15 cellular contexts compared by ENCODE assay signal in genomic region chr17:42270596-42270995, GRCh38. TPM values are rescaled to one million over a fixed set of nuclear protein-coding genes. Genes with fewer than 3 reads are reported as not detected.
A peak's percentile ranks its signal among the peaks of the same experiment; 100 is the strongest.
DNase-seq lines count a peak whose midpoint lies in the region; ATAC-seq, FAIRE-seq and TF ChIP-seq lines count a peak whose summit lies in the region.
"Had no signal": no experiment of that assay in that cellular context is flagged by ENCODE, and none has a peak within 500 bp of the region (broad histone marks: within the 10 kb centered on the region; RNA-seq: fewer than 3 reads in every experiment).

No MANE protein-coding gene starts in this region.

- H3K9ac ChIP-seq in GM12878 (ENCODE audit: control insufficient read depth, insufficient read depth, low read length) = no peak overlapping the region
- H3K9ac ChIP-seq in rectal smooth muscle tissue (ENCODE audit: low read length) = no peak overlapping the region

- TF ChIP-seq RAD21 in GM12878 (IDR thresholded peaks at IDR 0.05; ENCODE audit: insufficient read depth, low read depth, low read length) = no peak

- H3K4me3 ChIP-seq in DOHH2 (ENCODE audit: low read length) (no peak overlapping the region), GM12878 (no peak overlapping the region), rectal smooth muscle tissue (ENCODE audit: low read length) (no peak overlapping the region)
- H3K4me3 ChIP-seq: uterus had no signal

- H3F3A ChIP-seq in DOHH2 (ENCODE audit: control insufficient read depth, insufficient read depth) = peaks cover 5% of the 10 kb centered on the region

- peak overlapping the region; percentile 95 to 100 (median 96) for H3K4me3 Mint-ChIP-seq in T-cell

- intact Hi-C loops in GM12878 (cut with micrococcal nuclease; ENCODE audit: unreplicated experiment) = no loop called here

- peaks cover 78 to 86% (median 82%) of the 10 kb centered on the region in 3 donors for H3K4me1 Mint-ChIP-seq in T-cell

- H4K20me1 ChIP-seq in DOHH2 (ENCODE audit: control insufficient read depth, insufficient read depth, low read depth, low read length) = no peaks in the 10 kb centered on the region
- no peaks in the 10 kb centered on the region for H4K20me1 ChIP-seq in GM12878 (ENCODE audit: control insufficient read depth, insufficient read depth)

- CTCF ChIA-PET in T-cell (lab: Charles Lee) (interaction anchor here in 1 of 2 donors (0.5 to 1.3 kb wide), 3 partner anchors 48 to 251 kb away, joined by 3 to 4 read pairs (median 4); partner anchors contain the start of gene NKIRAS2), GM12878 (lab: Yijun Ruan, JAX) (interaction anchor here (1.3 to 2.5 kb wide), 5 partner anchors 12 to 245 kb away, joined by 3 to 10 read pairs (median 6); no protein-coding TSS in a partner anchor)

- no peaks in the 10 kb centered on the region for H3K9me3 Mint-ChIP-seq in T-cell

- POLR2A ChIA-PET in T-cell (lab: Charles Lee) (interaction anchor here (0.8 to 11.7 kb wide), 2 partner anchors 18 to 22 kb away, joined by 3 to 147 read pairs; no protein-coding TSS in a partner anchor), GM12878 (lab: Charles Lee) (interaction anchor here (1.2 to 2.1 kb wide), 2 partner anchors 20 to 118 kb away, joined by 3 to 6 read pairs; partner anchors contain the start of gene STAT3)

- no peak overlapping the region for H3K27ac ChIP-seq in DOHH2 (ENCODE audit: low read depth, low read length)
- H3K27ac ChIP-seq in GM12878 (ENCODE audit: control insufficient read depth, insufficient read depth) = no peak overlapping the region
- peak overlapping the region; percentile 31 for H3K27ac ChIP-seq in rectal smooth muscle tissue (ENCODE audit: low read depth, low read length)

- SMC1A ChIA-PET in GM12878 (lab: Charles Lee; ENCODE audit: uncharacterized antibody, unreplicated experiment) = interaction anchor here (0.6 to 5.3 kb wide), 8 partner anchors 16 to 136 kb away, joined by 3 to 36 read pairs (median 5); no protein-coding TSS in a partner anchor

- no peak overlapping the region for H2AFZ ChIP-seq in GM12878 (ENCODE audit: control insufficient read depth, low read depth, low read length)

- RAD21 ChIA-PET in GM12878 (lab: Charles Lee; ENCODE audit: unreplicated experiment) = no interaction called here

- H3K4me1 ChIP-seq in DOHH2 (ENCODE audit: control insufficient read depth, low read length) = peaks cover 65% of the 10 kb centered on the region
- peaks cover 20% of the 10 kb centered on the region for H3K4me1 ChIP-seq in GM12878 (ENCODE audit: control insufficient read depth, insufficient read depth, low read length)
- H3K4me1 ChIP-seq in rectal smooth muscle tissue (ENCODE audit: control insufficient read depth, insufficient read depth, low read length) = peaks cover 23% of the 10 kb centered on the region
- H3K4me1 ChIP-seq: uterus had no signal

- WGBS in GM12878 (ENCODE audit: insufficient coverage, insufficient replicate concordance, low lambda C conversion rate, missing lambda C conversion rate) = 33% methylated on average over 6 of the region's 6 CpGs

- no peaks in the 10 kb centered on the region for H3K27me3 Mint-ChIP-seq in T-cell

- peaks cover 18% of the 10 kb centered on the region for H3K36me3 Mint-ChIP-seq in T-cell

- peaks cover 30% of the 10 kb centered on the region for H3K36me3 ChIP-seq in DOHH2 (ENCODE audit: control insufficient read depth, low read length)
- no peaks in the 10 kb centered on the region for H3K36me3 ChIP-seq in GM12878 (ENCODE audit: control insufficient read depth in 2 of 2, insufficient read depth in 2 of 2, low read length in 1 of 2)
- H3K36me3 ChIP-seq in rectal smooth muscle tissue (ENCODE audit: control insufficient read depth, insufficient read depth, low read length) = no peaks in the 10 kb centered on the region
- H3K36me3 ChIP-seq: uterus had no signal

- H3K4me2 ChIP-seq in DOHH2 (ENCODE audit: low read length) (peak overlapping the region; percentile 93), GM12878 (ENCODE audit: control insufficient read depth, insufficient read depth) (peak overlapping the region; percentile 57)

- no peak for TF ChIP-seq EP300 in GM12878 (IDR thresholded peaks at IDR 0.05; ENCODE audit: borderline replicate concordance in 1 of 2, control insufficient read depth in 1 of 2, low read depth in 2 of 2, low read length in 2 of 2)

- H3K79me2 ChIP-seq in DOHH2 (ENCODE audit: control insufficient read depth, low read length) (peaks cover 95% of the 10 kb centered on the region), GM12878 (ENCODE audit: control insufficient read depth, insufficient read depth, low read length) (peaks cover 64% of the 10 kb centered on the region)

- TF ChIP-seq POLR2A in GM12878 (IDR thresholded peaks at IDR 0.05; ENCODE audit: low read depth, low read length) = no peak

- no peak for ATAC-seq in T-cell (replicated peaks in 1 of 4)
- no peak for ATAC-seq in GM12878
- ATAC-seq: sciatic nerve had no signal

- H3K9me2 ChIP-seq in DOHH2 (replicated peaks; ENCODE audit: control insufficient read depth, low read length) = no peaks in the 10 kb centered on the region

- TF ChIP-seq CTCF in DOHH2 (IDR thresholded peaks at IDR 0.05; ENCODE audit: low read depth, low read length, poor library complexity, severe bottlenecking) (no peak), GM12878 (IDR thresholded peaks at IDR 0.05 in 2 of 3, conservative IDR thresholded peaks at IDR 0.05 in 1 of 3; ENCODE audit: control insufficient read depth in 2 of 3, extremely low read depth in 1 of 3, insufficient read depth in 1 of 3, low read depth in 3 of 3, low read length in 3 of 3) (no peak)

- H3K27me3 ChIP-seq in DOHH2 (ENCODE audit: control insufficient read depth, low read length) = no peaks in the 10 kb centered on the region
- no peaks in the 10 kb centered on the region for H3K27me3 ChIP-seq in GM12878 (replicated peaks in 1 of 2; ENCODE audit: control insufficient read depth in 2 of 2, insufficient read depth in 2 of 2, low read length in 1 of 2)
- no peaks in the 10 kb centered on the region for H3K27me3 ChIP-seq in rectal smooth muscle tissue (ENCODE audit: control insufficient read depth, insufficient read depth, low read length)
- H3K27me3 ChIP-seq: uterus had no signal

- H3K27ac Mint-ChIP-seq in T-cell = peak overlapping the region; percentile 92 to 95

- DNase-seq in T-cell = no peak
- DNase-seq in GM12878 (ENCODE audit: low read depth, low spot score) = no peak
- no peak for DNase-seq in NCI-H187 treated with DMSO at 0.1 percent for 48 hours (lab: John Stamatoyannopoulos, UW)
- no peak for DNase-seq in ureter (ENCODE audit: low spot score)
- no peak for DNase-seq in cerebellum (ENCODE audit: low spot score)
- DNase-seq: activated CD4-positive, alpha-beta T cell treated with anti-CD3 and anti-CD28 coated beads, Interleukin-2, amount 50 U/mL, for 4 hours; C1 segment of cervical spinal cord; central memory CD4-positive, alpha-beta T cell; NCI-H82; stimulated activated CD4-positive, alpha-beta T cell treated with anti-CD3 and anti-CD28 coated beads, Interleukin-2, amount 100 ng/mL, for 48 hours; uterus had no signal

- no TSS peak for BruUV-seq in GM12878 (replicated peaks; lab: Mats Ljungman, UMichigan)

- no peak for FAIRE-seq in GM12878 (lab: Jason Lieb, UNC)
- FAIRE-seq: H54 had no signal

- H3K9me3 ChIP-seq in DOHH2 (ENCODE audit: control insufficient read depth, insufficient read depth, low read length) = no peaks in the 10 kb centered on the region
- no peaks in the 10 kb centered on the region for H3K9me3 ChIP-seq in GM12878 (replicated peaks; ENCODE audit: control insufficient read depth, insufficient read depth, low read length)
- H3K9me3 ChIP-seq: uterus had no signal

- in situ Hi-C loops in GM12878 (cut with MboI) = no loop called here

TF ChIP-seq in GM12878, 131 proteins besides CTCF, POLR2A, EP300 and RAD21 (continues in another document):
- TF ChIP-seq MTA3 (IDR thresholded peaks at IDR 0.05; ENCODE audit: borderline replicate concordance, low read length) (no peak), NR2C2 (IDR thresholded peaks at IDR 0.05; ENCODE audit: borderline replicate concordance, control insufficient read depth, insufficient read length, low read depth) (no peak)

RNA-seq across cellular contexts. Expression of gene STAT5B, which starts 5.6 kb away (rescaled TPM):
- total RNA-seq in T-cell (100 to 1,000 TPM; 178 to 205 (median 186) TPM), GM12878 (2014; rRNA removed) (54.0 and 58.5 TPM in 2 replicates), GM12878 (2014; rRNA removed; fragmentation: Illumina TruSeq; extraction: Trizol) (37.1 and 38.1 TPM in 2 replicates), GM12878 (2021) (66.6 and 69.6 TPM in 2 replicates), ureter (64.0 TPM), cerebellum (28.2 TPM)
- total RNA-seq in GM12878 (2013; cell fraction: nucleolus; rRNA removed) = 80.4 and 88.9 TPM in 2 replicates
- polyA plus RNA-seq in GM12878 (2011; ENCODE audit: low read depth) = 22.5 TPM
- polyA plus RNA-seq in GM12878 (2011; rRNA removed) (46.0 and 52.8 TPM in 2 replicates), GM12878 (2014; fragmentation: Illumina TruSeq; extraction: Trizol) (57.8 and 60.2 TPM in 2 replicates), GM12878 (2014; fragmentation: Nextera tagmentation; extraction: Ambion mirVana) (10 to 100 TPM; 11.0 to 11.8 TPM), GM12878 (2014; rRNA removed) (56.9 and 59.2 TPM in 2 replicates), GM12878 (2016; fragmentation: Nextera tagmentation; extraction: Ambion mirVana) (10 to 100 TPM; 38.8 to 40.6 TPM)
- polyA plus RNA-seq in GM12878 (2011; cell fraction: cytosol; rRNA removed) = 41.9 and 44.7 TPM in 2 replicates
- polyA plus RNA-seq in GM12878 (2011; cell fraction: nucleus; rRNA removed) = 70.8 and 85.5 TPM in 2 replicates
- 33.3 and 39.8 TPM in 2 replicates for polyA plus RNA-seq in GM12878 (2012)
- polyA minus RNA-seq in GM12878 (2011; rRNA and poly(A)+ RNA removed) = 38.7 and 49.0 TPM in 2 replicates
- polyA minus RNA-seq in GM12878 (2011; cell fraction: cytosol; rRNA and poly(A)+ RNA removed) = 18.0 and 18.9 TPM in 2 replicates
- 15.6 and 24.7 TPM in 2 replicates for polyA minus RNA-seq in GM12878 (2011; cell fraction: nucleus; rRNA and poly(A)+ RNA removed)

RNA-seq across cellular contexts. Expression of gene STAT5A, which starts 17.7 kb away (rescaled TPM):
- total RNA-seq in T-cell (100 to 1,000 TPM; 141 to 160 (median 147) TPM), GM12878 (2014; rRNA removed) (71.1 and 81.1 TPM in 2 replicates), GM12878 (2014; rRNA removed; fragmentation: Illumina TruSeq; extraction: Trizol) (25.6 and 26.1 TPM in 2 replicates), GM12878 (2021) (78.9 and 86.4 TPM in 2 replicates), ureter (37.4 TPM), cerebellum (1.6 TPM)
- 130 and 152 TPM in 2 replicates for total RNA-seq in GM12878 (2013; cell fraction: nucleolus; rRNA removed)
- polyA plus RNA-seq in GM12878 (2011; ENCODE audit: low read depth) = 18.4 TPM
- polyA plus RNA-seq in GM12878 (2011; rRNA removed) (24.8 and 41.2 TPM in 2 replicates), GM12878 (2014; fragmentation: Illumina TruSeq; extraction: Trizol) (64.7 and 66.2 TPM in 2 replicates), GM12878 (2014; fragmentation: Nextera tagmentation; extraction: Ambion mirVana) (10 to 100 TPM; 14.8 to 24.0 TPM), GM12878 (2014; rRNA removed) (51.4 and 54.6 TPM in 2 replicates), GM12878 (2016; fragmentation: Nextera tagmentation; extraction: Ambion mirVana) (10 to 100 TPM; 36.6 to 41.8 TPM)
- 45.7 and 47.5 TPM in 2 replicates for polyA plus RNA-seq in GM12878 (2011; cell fraction: cytosol; rRNA removed)
- 167 and 182 TPM in 2 replicates for polyA plus RNA-seq in GM12878 (2011; cell fraction: nucleus; rRNA removed)
- polyA plus RNA-seq in GM12878 (2012) = 51.7 TPM in 2 replicates
- polyA minus RNA-seq in GM12878 (2011; rRNA and poly(A)+ RNA removed) = 63.8 and 74.0 TPM in 2 replicates
- polyA minus RNA-seq in GM12878 (2011; cell fraction: cytosol; rRNA and poly(A)+ RNA removed) = 31.0 and 31.7 TPM in 2 replicates
- polyA minus RNA-seq in GM12878 (2011; cell fraction: nucleus; rRNA and poly(A)+ RNA removed) = 39.9 and 62.0 TPM in 2 replicates

Comparison
In these comparisons a context has a peak if more than half of its experiments do, and no peak if none do; other contexts are left out.
1. RNA of gene STAT5A, which starts 17.7 kb away (total RNA-seq): 141 to 160 TPM in T-cell, 25.6 to 152 TPM in GM12878 and 37.4 TPM in ureter (single experiment); 1.6 TPM in cerebellum (single experiment); every median in the first group is over 10 times any median in the second.